Comparison of ENCODE assay signal across 1 cellular context in genomic region chr11:32438883-32439487, GRCh38.
A peak's percentile ranks its signal among the peaks of the same experiment; 100 is the strongest.
TF ChIP-seq lines count a peak whose summit lies in the region.

No MANE protein-coding gene starts in this region.

TF ChIP-seq in HepG2, 621 proteins besides CTCF, POLR2A, EP300 and RAD21 (continued from another document):
- TF ChIP-seq HNRNPLL (IDR thresholded peaks at IDR 0.05; ENCODE audit: low read depth, low read length, poor library complexity, severe bottlenecking), result peak; percentile 24
- no peak for TF ChIP-seq JUND (CRISPR knock-in tag; IDR thresholded peaks at IDR 0.05)
- TF ChIP-seq ZHX2 (IDR thresholded peaks at IDR 0.05; ENCODE audit: low read depth), result no peak
- no peak for TF ChIP-seq ZHX2 (CRISPR knock-in tag; IDR thresholded peaks at IDR 0.05; ENCODE audit: borderline replicate concordance)
- no peak for TF ChIP-seq IKZF5 (CRISPR knock-in tag; IDR thresholded peaks at IDR 0.05)
- no peak for TF ChIP-seq ZNF652 (CRISPR knock-in tag; IDR thresholded peaks at IDR 0.05; ENCODE audit: borderline replicate concordance, low read depth)
- TF ChIP-seq TIGD3 (CRISPR knock-in tag; IDR thresholded peaks at IDR 0.05; ENCODE audit: borderline replicate concordance), result no peak
- no peak for TF ChIP-seq KIAA2018 (CRISPR knock-in tag; IDR thresholded peaks at IDR 0.05; ENCODE audit: borderline replicate concordance)
- TF ChIP-seq MTA3 (CRISPR knock-in tag; IDR thresholded peaks at IDR 0.05), result no peak
- TF ChIP-seq MYPOP (CRISPR knock-in tag; IDR thresholded peaks at IDR 0.05), result peak; percentile 44; the same call in 1 of the 2 replicates
- TF ChIP-seq KDM5A (IDR thresholded peaks at IDR 0.05; ENCODE audit: borderline replicate concordance, low read length), result no peak
- no peak for TF ChIP-seq ZNF441 (CRISPR knock-in tag; IDR thresholded peaks at IDR 0.05; ENCODE audit: borderline replicate concordance)
TF ChIP-seq in HepG2: peak in this region for 2.
